Comparison of ENCODE assay signal across 7 cellular contexts in genomic region chr5:96935556-96936430, GRCh38. TPM values are rescaled to one million over a fixed set of nuclear protein-coding genes. Genes with fewer than 3 reads are reported as not detected.
DNase-seq lines count a peak whose midpoint lies in the region; ATAC-seq and TF ChIP-seq lines count a peak whose summit lies in the region.

TSS of gene LNPEP (plus strand) at chr5:96936080. CDS start at chr5:96936156, 76 bp downstream.

- under 1% methylated on average over 68 of the region's 79 CpGs for WGBS in hepatocyte (ENCODE audit: low lambda C conversion rate, missing lambda C conversion rate)

- H3K9me2 ChIP-seq in hepatocyte (replicated peaks; ENCODE audit: insufficient read depth): no peaks in the 10 kb centered on the region

- H3K4me2 ChIP-seq in hepatocyte: peak within 1 kb of the TSS; percentile 88

- H2AFZ ChIP-seq in hepatocyte: peak within 1 kb of the TSS; percentile 91

- no peaks in the 10 kb centered on the region for H3K36me3 ChIP-seq in hepatocyte (replicated peaks; ENCODE audit: insufficient read depth, low read depth)

- peak within 1 kb of the TSS; percentile 56 for H3K4me3 ChIP-seq in hepatocyte

- ATAC-seq in GM18505 (IDR thresholded peaks at IDR 0.05; ENCODE audit: unreplicated experiment) (peak; percentile 46), HG02981 (IDR thresholded peaks at IDR 0.05; ENCODE audit: unreplicated experiment) (peak; percentile 38)

- peaks cover 4% of the 10 kb centered on the region for H4K20me1 ChIP-seq in hepatocyte (ENCODE audit: insufficient read depth, poor library complexity, severe bottlenecking)

- H3K27ac ChIP-seq in hepatocyte: peak within 1 kb of the TSS; percentile 97

- TF ChIP-seq CTCF in hepatocyte (IDR thresholded peaks at IDR 0.05; ENCODE audit: poor library complexity): no peak

- H3K27me3 ChIP-seq in hepatocyte: no peaks in the 10 kb centered on the region

- DNase-seq in NCI-H2029 treated with DMSO at 0.1 percent for 48 hours (lab: John Stamatoyannopoulos, UW) (peak; percentile 90), T-helper 9 cell (peak; percentile 92), astrocyte of the hippocampus (ENCODE audit: low read depth, low spot score) (peak; percentile 99), hepatocyte (ENCODE audit: low spot score) (peak; percentile 98), retina (peak; percentile 97)

- H3K79me2 ChIP-seq in hepatocyte: peaks cover 55% of the 10 kb centered on the region

- H3K4me1 ChIP-seq in hepatocyte (ENCODE audit: insufficient read depth): peaks cover 18% of the 10 kb centered on the region

- no peaks in the 10 kb centered on the region for H3K9me3 ChIP-seq in hepatocyte (ENCODE audit: low read depth)

- peak; percentile 74 for TF ChIP-seq POLR2A in GM18505 (IDR thresholded peaks at IDR 0.05; ENCODE audit: borderline replicate concordance, extremely low read depth, insufficient read depth, insufficient read length)

RNA-seq across cellular contexts. Expression of gene LNPEP, which starts in this region (rescaled TPM):
- 32.6 and 46.8 TPM in 2 replicates for total RNA-seq in hepatocyte
- polyA plus RNA-seq in hepatocyte: 4.9 and 7.1 TPM in 2 replicates

Comparison
In these comparisons a context has a peak if more than half of its experiments do, and no peak if none do; other contexts are left out.
1. Peak in every context shown above with its lines: DNase-seq, ATAC-seq, H3K4me3 ChIP-seq and H3K27ac ChIP-seq.